ENCODE assay signal across 2 cellular contexts in the genomic region with DNA sequence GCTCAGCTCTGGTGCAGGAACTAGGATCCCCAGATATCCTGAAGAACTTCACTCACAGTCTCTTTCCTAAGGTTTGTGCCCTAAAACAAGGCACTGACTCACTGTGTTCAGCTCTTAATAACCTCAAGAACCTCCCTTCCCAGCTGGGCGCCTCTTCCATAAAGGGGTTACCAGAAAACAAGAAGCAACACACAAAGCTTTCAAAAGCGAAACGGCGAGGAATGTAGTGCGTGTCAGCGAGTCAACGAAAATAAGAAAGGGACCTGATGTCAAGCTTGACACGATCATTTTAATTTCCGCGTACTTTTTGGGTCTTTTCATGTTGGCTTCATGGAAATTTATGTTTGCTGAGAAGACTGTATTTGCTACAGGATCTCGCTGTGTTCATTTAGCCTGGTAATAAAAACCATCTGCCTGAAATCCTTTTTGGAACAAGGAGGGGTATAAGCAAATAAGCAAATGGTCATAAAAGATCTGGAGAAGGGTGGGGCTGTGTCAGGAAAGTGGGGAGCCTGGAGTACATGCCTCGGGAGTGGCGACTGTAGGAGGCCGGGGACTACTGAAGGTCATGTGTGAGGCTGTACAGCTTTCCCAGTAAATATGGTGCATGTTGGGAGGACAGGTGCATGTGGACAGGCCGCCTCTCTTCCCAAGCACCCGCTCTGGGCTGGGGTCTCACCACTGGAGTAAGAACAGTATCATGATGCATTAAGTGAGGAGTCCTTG.
TF ChIP-seq lines count a peak whose summit lies in the region.

No MANE protein-coding gene starts in this region.

TF ChIP-seq in GM23338, 12 proteins besides CTCF, POLR2A, EP300 and RAD21:
- TF ChIP-seq JUNB (IDR thresholded peaks at IDR 0.05; ENCODE audit: unreplicated experiment) (no peak), ZNF114 (CRISPR knock-in tag; IDR thresholded peaks at IDR 0.05) (no peak), CREB1 (CRISPR knock-in tag; IDR thresholded peaks at IDR 0.05; ENCODE audit: low read depth) (no peak), POLR2AphosphoS5 (IDR thresholded peaks at IDR 0.05; ENCODE audit: low read depth) (no peak), EZH2phosphoT487 (IDR thresholded peaks at IDR 0.05; ENCODE audit: unreplicated experiment) (no peak), EZH2 (IDR thresholded peaks at IDR 0.05; ENCODE audit: low read depth, unreplicated experiment) (no peak)

TF ChIP-seq in HepG2, 621 proteins besides CTCF, POLR2A, EP300 and RAD21:
- no peak for TF ChIP-seq ELF4 (CRISPR knock-in tag; IDR thresholded peaks at IDR 0.05; ENCODE audit: borderline replicate concordance)
- TF ChIP-seq, protein P1, sequence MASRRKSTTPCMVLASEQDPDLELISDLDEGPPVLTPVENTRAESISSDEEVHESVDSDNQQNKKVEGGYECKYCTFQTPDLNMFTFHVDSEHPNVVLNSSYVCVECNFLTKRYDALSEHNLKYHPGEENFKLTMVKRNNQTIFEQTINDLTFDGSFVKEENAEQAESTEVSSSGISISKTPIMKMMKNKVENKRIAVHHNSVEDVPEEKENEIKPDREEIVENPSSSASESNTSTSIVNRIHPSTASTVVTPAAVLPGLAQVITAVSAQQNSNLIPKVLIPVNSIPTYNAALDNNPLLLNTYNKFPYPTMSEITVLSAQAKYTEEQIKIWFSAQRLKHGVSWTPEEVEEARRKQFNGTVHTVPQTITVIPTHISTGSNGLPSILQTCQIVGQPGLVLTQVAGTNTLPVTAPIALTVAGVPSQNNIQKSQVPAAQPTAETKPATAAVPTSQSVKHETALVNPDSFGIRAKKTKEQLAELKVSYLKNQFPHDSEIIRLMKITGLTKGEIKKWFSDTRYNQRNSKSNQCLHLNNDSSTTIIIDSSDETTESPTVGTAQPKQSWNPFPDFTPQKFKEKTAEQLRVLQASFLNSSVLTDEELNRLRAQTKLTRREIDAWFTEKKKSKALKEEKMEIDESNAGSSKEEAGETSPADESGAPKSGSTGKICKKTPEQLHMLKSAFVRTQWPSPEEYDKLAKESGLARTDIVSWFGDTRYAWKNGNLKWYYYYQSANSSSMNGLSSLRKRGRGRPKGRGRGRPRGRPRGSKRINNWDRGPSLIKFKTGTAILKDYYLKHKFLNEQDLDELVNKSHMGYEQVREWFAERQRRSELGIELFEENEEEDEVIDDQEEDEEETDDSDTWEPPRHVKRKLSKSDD (CRISPR knock-in tag; IDR thresholded peaks at IDR 0.05; ENCODE audit: low read depth), result no peak
- TF ChIP-seq ZFP36L2 (CRISPR knock-in tag; IDR thresholded peaks at IDR 0.05), result no peak
- no peak for TF ChIP-seq ZNF136 (CRISPR knock-in tag; IDR thresholded peaks at IDR 0.05; ENCODE audit: low read depth)
- no peak for TF ChIP-seq ERF (CRISPR knock-in tag; IDR thresholded peaks at IDR 0.05)
- TF ChIP-seq RBM39 (IDR thresholded peaks at IDR 0.05; ENCODE audit: low read depth, low read length, poor library complexity, severe bottlenecking), result no peak
- TF ChIP-seq ZNF777 (CRISPR knock-in tag; IDR thresholded peaks at IDR 0.05), result no peak
- TF ChIP-seq MEIS2 (CRISPR knock-in tag; IDR thresholded peaks at IDR 0.05), result no peak
- no peak for TF ChIP-seq PHF21A (CRISPR knock-in tag; IDR thresholded peaks at IDR 0.05)
- no peak for TF ChIP-seq JARID2 (CRISPR knock-in tag; IDR thresholded peaks at IDR 0.05; ENCODE audit: insufficient replicate concordance)
- TF ChIP-seq HMGA1 (CRISPR knock-in tag; conservative IDR thresholded peaks at IDR 0.05), result no peak
- no peak for TF ChIP-seq ZNF44 (CRISPR knock-in tag; IDR thresholded peaks at IDR 0.05)
- no peak for TF ChIP-seq CBX1 (IDR thresholded peaks at IDR 0.05; ENCODE audit: low read depth)
- no peak for TF ChIP-seq ZNF33B (CRISPR knock-in tag; IDR thresholded peaks at IDR 0.05)
- no peak for TF ChIP-seq U2AF1 (optimal IDR thresholded peaks at IDR 0.05; ENCODE audit: low read depth, low read length)
- no peak for TF ChIP-seq FOXA3 (CRISPR knock-in tag; IDR thresholded peaks at IDR 0.05)
- no peak for TF ChIP-seq GPN1 (CRISPR knock-in tag; IDR thresholded peaks at IDR 0.05; ENCODE audit: borderline replicate concordance)
- no peak for TF ChIP-seq ZC3H4 (CRISPR knock-in tag; IDR thresholded peaks at IDR 0.05; ENCODE audit: borderline replicate concordance)
